In the genomic region with DNA sequence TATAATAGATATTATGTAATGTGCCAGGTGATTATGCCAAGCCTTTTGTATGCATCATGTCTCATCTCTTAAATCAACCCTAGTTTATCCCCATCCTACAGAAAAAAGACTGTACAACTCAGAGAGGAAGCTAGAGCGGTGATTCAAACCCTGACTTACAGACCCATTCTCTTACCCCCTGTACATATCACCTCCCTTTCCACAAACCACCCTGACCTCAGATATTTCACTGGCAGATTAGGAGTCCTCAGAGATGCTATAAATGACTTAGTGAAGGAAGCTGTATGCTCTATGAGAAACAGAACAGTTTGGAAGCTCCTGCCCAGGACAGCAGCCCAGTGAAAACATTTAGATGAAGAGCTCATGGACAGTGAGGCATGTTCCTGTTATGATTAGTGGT, we compare ENCODE assay signal across 21 cellular contexts.
DNase-seq lines count a peak whose midpoint lies in the region; ATAC-seq and TF ChIP-seq lines count a peak whose summit lies in the region.
"Had no signal": no experiment of that assay in that cellular context is flagged by ENCODE, and none has a peak within 500 bp of the region (broad histone marks: within the 10 kb centered on the region; RNA-seq: fewer than 3 reads in every experiment).

No MANE protein-coding gene starts in this region.

- intact Hi-C loops in Caco-2 (cut with micrococcal nuclease; ENCODE audit: unreplicated experiment), result no loop called here

- ATAC-seq in GM18505 (IDR thresholded peaks at IDR 0.05; ENCODE audit: unreplicated experiment), result no peak
- ATAC-seq: Panc1 had no signal

- BruUV-seq in Caco-2 (replicated peaks; lab: Mats Ljungman, UMichigan), result no TSS peak

- CTCF ChIA-PET in Caco-2 (lab: Charles Lee), result interaction anchor here (0.6 kb wide), 1 partner anchor 137 kb away, joined by 4 read pairs; no protein-coding TSS in a partner anchor

- no peaks in the 10 kb centered on the region for H3K27me3 ChIP-seq in Caco-2 (replicated peaks; ENCODE audit: control insufficient read depth, insufficient read depth, low read length)
- H3K27me3 ChIP-seq: SJSA1 had no signal

- peaks cover 1% of the 10 kb centered on the region for H3K36me3 ChIP-seq in Caco-2 (ENCODE audit: control insufficient read depth, insufficient read depth, low read length)
- H3K36me3 ChIP-seq: SJSA1 had no signal

- 0 out of 2 replicates have a peak, but pooled peaks cover 4% of the 10 kb centered on the region for H3K4me1 ChIP-seq in Caco-2

- TF ChIP-seq CTCF in AG10803 (conservative IDR thresholded peaks at IDR 0.05; ENCODE audit: low read length) (no peak), Caco-2 (IDR thresholded peaks at IDR 0.05; ENCODE audit: insufficient read depth in 1 of 2, low read depth in 1 of 2, low read length in 1 of 2, severe bottlenecking in 1 of 2, unreplicated experiment in 1 of 2) (no peak)

- H3K27me3 Mint-ChIP-seq in Caco-2 (ENCODE audit: insufficient read depth, unreplicated experiment), result no peaks in the 10 kb centered on the region

- H3K4me1 Mint-ChIP-seq in Caco-2 (ENCODE audit: low read depth, unreplicated experiment), result peaks cover 1% of the 10 kb centered on the region

- no peak for TF ChIP-seq POLR2A in GM18505 (IDR thresholded peaks at IDR 0.05; ENCODE audit: borderline replicate concordance, extremely low read depth, insufficient read depth, insufficient read length)

- no peaks in the 10 kb centered on the region for H3K9me3 Mint-ChIP-seq in Caco-2 (ENCODE audit: unreplicated experiment)
- H3K9me3 Mint-ChIP-seq: HFFc6 had no signal

- H3K4me3 ChIP-seq in AG10803 (ENCODE audit: low read length) (no peak overlapping the region), Caco-2 (ENCODE audit: low read depth, low read length) (no peak overlapping the region)
- H3K4me3 ChIP-seq: SJSA1 had no signal

- POLR2A ChIA-PET in Caco-2 (lab: Charles Lee), result interaction anchor here (0.7 kb wide), 1 partner anchor 25 kb away, joined by 6 read pairs; no protein-coding TSS in a partner anchor

- no peaks in the 10 kb centered on the region for H3K9me3 ChIP-seq in Caco-2
- H3K9me3 ChIP-seq: SJSA1 had no signal

- DNase-seq in AG10803 (ENCODE audit: low read depth), result peak; percentile 12
- DNase-seq in Caco-2, result no peak
- peak; percentile 83 for DNase-seq in amniotic epithelial cell (ENCODE audit: low read depth)
- peak; percentile 25 for DNase-seq in iris pigment epithelial cell (ENCODE audit: low read depth)
- DNase-seq in NCI-H2029 treated with DMSO at 0.1 percent for 48 hours (lab: John Stamatoyannopoulos, UW), result no peak
- DNase-seq in substantia nigra (lab: John Stamatoyannopoulos, UW), result no peak
- DNase-seq: ACHN, AML-193, DMS 273 treated with DMSO at 0.1 percent for 48 hours, DND-41, H7, HFFc6, NCI-H1092 treated with DMSO at 0.1 percent for 48 hours, NCI-H146, NCI-H2081, NCI-H2171 treated with DMSO at 0.1 percent for 48 hours, NCI-H446 treated with DMSO at 0.1 percent for 48 hours had no signal

- no peak overlapping the region for H3K4me3 Mint-ChIP-seq in Caco-2 (ENCODE audit: unreplicated experiment)
- H3K4me3 Mint-ChIP-seq: HFFc6 had no signal

- peaks cover 90% of the 10 kb centered on the region for H3K36me3 Mint-ChIP-seq in Caco-2 (ENCODE audit: insufficient read depth, unreplicated experiment)

- no peak overlapping the region for H3K27ac ChIP-seq in substantia nigra (ENCODE audit: low read depth, low read length, poor library complexity, severe bottlenecking)
- H3K27ac ChIP-seq: C4-2B, SJSA1 had no signal

- H3K27ac Mint-ChIP-seq in Caco-2 (ENCODE audit: unreplicated experiment), result peak overlapping the region; percentile 65
- H3K27ac Mint-ChIP-seq: HFFc6 had no signal

Comparison
In these comparisons a context has a peak if more than half of its experiments do, and no peak if none do; other contexts are left out.
1. DNase-seq: peak in AG10803 (single experiment), amniotic epithelial cell (single experiment) and iris pigment epithelial cell (single experiment); none in Caco-2 (0 of 2), NCI-H2029 treated with DMSO at 0.1 percent for 48 hours (single experiment) and substantia nigra (0 of 49).